In genomic region chr2:175373001-175373727, GRCh38 we compare ENCODE assay signal across 20 cellular contexts.
DNase-seq lines count a peak whose midpoint lies in the region; ATAC-seq, FAIRE-seq and TF ChIP-seq lines count a peak whose summit lies in the region.
"Had no signal": no experiment of that assay in that cellular context is flagged by ENCODE, and none has a peak within 500 bp of the region (broad histone marks: within the 10 kb centered on the region; RNA-seq: fewer than 3 reads in every experiment).

No MANE protein-coding gene starts in this region.

- no peaks in the 10 kb centered on the region for H3K79me2 ChIP-seq in astrocyte (ENCODE audit: insufficient read depth, low read length)

- H3K4me1 ChIP-seq in HUES48 (ENCODE audit: control insufficient read depth, insufficient read depth, low read length) (peaks cover 15% of the 10 kb centered on the region), astrocyte (ENCODE audit: insufficient read depth, low read length) (no peaks in the 10 kb centered on the region), mesenchymal stem cell (ENCODE audit: control insufficient read depth, insufficient read depth, low read depth, low read length) (no peaks in the 10 kb centered on the region), breast epithelium (no peaks in the 10 kb centered on the region), psoas muscle (peaks cover 4% of the 10 kb centered on the region)

- peak; percentile 9 for FAIRE-seq in astrocyte (lab: Jason Lieb, UNC)
- FAIRE-seq: islet of Langerhans, urothelium cell line had no signal

- peak overlapping the region; percentile 5 for H3K27ac ChIP-seq in HUES48 (ENCODE audit: low read depth, low read length)
- H3K27ac ChIP-seq in astrocyte (ENCODE audit: low read depth, low read length) = peak overlapping the region; percentile 5
- H3K27ac ChIP-seq in mesenchymal stem cell (ENCODE audit: low read length, poor library complexity, severe bottlenecking) = no peak overlapping the region
- H3K27ac ChIP-seq in breast epithelium = no peak overlapping the region
- no peak overlapping the region for H3K27ac ChIP-seq in psoas muscle
- H3K27ac ChIP-seq: brain microvascular endothelial cell, KMS-11 had no signal

- intact Hi-C loops in breast epithelium (cut with DNase I; ENCODE audit: low total_unique reads) (no loop called here), psoas muscle (cut with DNase I) (no loop called here)

- H3K4me3 Mint-ChIP-seq in astrocyte (ENCODE audit: unreplicated experiment) (no peak overlapping the region), glutamatergic neuron (ENCODE audit: unreplicated experiment) (no peak overlapping the region)
- H3K4me3 Mint-ChIP-seq: activated B cell treated with CpG ODN at 0.5 μM for 24 hours; CD4-positive, alpha-beta memory T cell had no signal

- H3K9me3 Mint-ChIP-seq in astrocyte (ENCODE audit: unreplicated experiment) = no peaks in the 10 kb centered on the region
- H3K9me3 Mint-ChIP-seq in glutamatergic neuron (ENCODE audit: unreplicated experiment) = peaks cover 2% of the 10 kb centered on the region
- H3K9me3 Mint-ChIP-seq: activated B cell treated with CpG ODN at 0.5 μM for 24 hours; CD4-positive, alpha-beta memory T cell had no signal

- H2AK5ac ChIP-seq in mesenchymal stem cell (ENCODE audit: low read length, severe bottlenecking) = no peak overlapping the region

- H3K27me3 Mint-ChIP-seq in astrocyte (ENCODE audit: low read depth, unreplicated experiment) (peaks cover 2% of the 10 kb centered on the region), glutamatergic neuron (ENCODE audit: unreplicated experiment) (no peaks in the 10 kb centered on the region)

- H3K18ac ChIP-seq in mesenchymal stem cell (ENCODE audit: low read depth in 1 of 2, low read length in 2 of 2) = no peak overlapping the region

- H3K9ac ChIP-seq in HUES48 (ENCODE audit: low read depth, low read length) = no peak overlapping the region
- H3K9ac ChIP-seq in astrocyte (ENCODE audit: low read length) = no peak overlapping the region
- H3K9ac ChIP-seq in mesenchymal stem cell (ENCODE audit: low read length) = peak overlapping the region; percentile 20
- H3K9ac ChIP-seq: KMS-11 had no signal

- H3K4me1 Mint-ChIP-seq in astrocyte (ENCODE audit: low read depth, unreplicated experiment) (peaks cover 4% of the 10 kb centered on the region), glutamatergic neuron (ENCODE audit: low read depth, unreplicated experiment) (peaks cover 18% of the 10 kb centered on the region)
- H3K4me1 Mint-ChIP-seq: activated B cell treated with CpG ODN at 0.5 μM for 24 hours; CD4-positive, alpha-beta memory T cell had no signal

- DNase-seq in AML-193 (lab: John Stamatoyannopoulos, UW) (peak; percentile 56 to 67), astrocyte (ENCODE audit: low read depth) (peak; percentile 62), mesenchymal stem cell (peak; percentile 3), breast epithelium (ENCODE audit: low spot score in 2 of 2) (no peak), glutamatergic neuron (no peak), NCI-H748 (lab: John Stamatoyannopoulos, UW; ENCODE audit: unreplicated experiment) (no peak), psoas muscle (no peak)
- DNase-seq: activated B cell treated with CpG ODN at 0.5 μM for 24 hours; activated T-cell treated with anti-CD3 and anti-CD28 coated beads, Interleukin-2, amount 50 U/mL, for 1 hour; brain microvascular endothelial cell; CD4-positive, alpha-beta memory T cell; erythroblast; NCI-H2227 treated with DMSO at 0.1 percent for 48 hours; RPMI8226; stimulated activated CD4-positive, alpha-beta T cell treated with anti-CD3 and anti-CD28 coated beads, Interleukin-12 subunit alpha, Interleukin-12 subunit beta, amount 100 ng/mL, for 4 hours; stimulated activated CD8-positive, alpha-beta memory T cell treated with anti-CD3 and anti-CD28 coated beads, Interleukin-4, amount 100 ng/mL, for 48 hours had no signal

- no peak overlapping the region for H4K91ac ChIP-seq in mesenchymal stem cell (ENCODE audit: low read length)

- H2BK12ac ChIP-seq in mesenchymal stem cell (ENCODE audit: low read length in 2 of 2) = no peak overlapping the region

- no peak for ATAC-seq in psoas muscle

- H3K27me3 ChIP-seq in HUES48 (ENCODE audit: control insufficient read depth, insufficient read depth, low read length) (no peaks in the 10 kb centered on the region), astrocyte (ENCODE audit: insufficient read depth, low read length) (peaks cover 11% of the 10 kb centered on the region), mesenchymal stem cell (ENCODE audit: control insufficient read depth in 1 of 2, insufficient read depth in 1 of 2, low read length in 2 of 2) (peaks cover 0 to 4% of the 10 kb centered on the region in 2 experiments), breast epithelium (peaks cover 0 to 9% of the 10 kb centered on the region in 2 donors), psoas muscle (ENCODE audit: insufficient read depth in 3 of 3, low read length in 2 of 3) (peaks cover 0 to 6% (median 3%) of the 10 kb centered on the region in 3 donors)
- H3K27me3 ChIP-seq: brain microvascular endothelial cell had no signal

- H3K4me3 ChIP-seq in HUES48 (ENCODE audit: low read depth, low read length) (no peak overlapping the region), astrocyte (ENCODE audit: insufficient read depth, low read depth, low read length) (no peak overlapping the region), mesenchymal stem cell (ENCODE audit: insufficient read depth in 1 of 2, low read depth in 1 of 2, low read length in 2 of 2) (no peak overlapping the region), breast epithelium (no peak overlapping the region), psoas muscle (no peak overlapping the region)

- H3K27ac Mint-ChIP-seq in astrocyte (ENCODE audit: unreplicated experiment) (peak overlapping the region; percentile 59), glutamatergic neuron (ENCODE audit: unreplicated experiment) (no peak overlapping the region)
- H3K27ac Mint-ChIP-seq: activated B cell treated with CpG ODN at 0.5 μM for 24 hours; CD4-positive, alpha-beta memory T cell had no signal

- no peak overlapping the region for H3K4ac ChIP-seq in mesenchymal stem cell (ENCODE audit: low read depth in 1 of 2, low read length in 2 of 2)

- H2BK120ac ChIP-seq in mesenchymal stem cell (ENCODE audit: low read depth, low read length) = no peak overlapping the region

- TF ChIP-seq POLR2A in breast epithelium (IDR thresholded peaks at IDR 0.05) = no peak

- 61% methylated on average over 6 of the region's 8 CpGs for WGBS in mesenchymal stem cell
- WGBS in psoas muscle, 3 donors = 54 to 62% (median 56%) methylated on average over 8 of the region's 8 CpGs

- H3K9me3 ChIP-seq in HUES48 (ENCODE audit: control insufficient read depth, insufficient read depth, low read length) (no peaks in the 10 kb centered on the region), astrocyte (ENCODE audit: insufficient read depth, low read depth, low read length) (no peaks in the 10 kb centered on the region), mesenchymal stem cell (ENCODE audit: control insufficient read depth, low read length) (no peaks in the 10 kb centered on the region), breast epithelium (no peaks in the 10 kb centered on the region), psoas muscle (no peaks in the 10 kb centered on the region)

- H4K8ac ChIP-seq in mesenchymal stem cell (ENCODE audit: low read length) = no peak overlapping the region

- H2BK5ac ChIP-seq in mesenchymal stem cell (ENCODE audit: low read depth, low read length, poor library complexity, severe bottlenecking) = no peak overlapping the region

- peak overlapping the region; percentile 49 for H3K4me2 ChIP-seq in astrocyte (ENCODE audit: low read length)
- H3K4me2 ChIP-seq in mesenchymal stem cell (ENCODE audit: low read length, poor library complexity, severe bottlenecking) = no peak overlapping the region
- H3K4me2 ChIP-seq: KMS-11 had no signal

- no peak overlapping the region for H3K14ac ChIP-seq in mesenchymal stem cell (ENCODE audit: low read length in 2 of 2)

- no peaks in the 10 kb centered on the region for H4K20me1 ChIP-seq in astrocyte (ENCODE audit: insufficient read depth, low read length)

- H2BK15ac ChIP-seq in mesenchymal stem cell (ENCODE audit: low read depth, poor library complexity, severe bottlenecking) = no peak overlapping the region

- no peaks in the 10 kb centered on the region for H3K79me1 ChIP-seq in mesenchymal stem cell (replicated peaks; ENCODE audit: low read length, poor library complexity, severe bottlenecking)

- no peak overlapping the region for H3K23ac ChIP-seq in mesenchymal stem cell (ENCODE audit: low read length in 2 of 2)

- H3K36me3 Mint-ChIP-seq in astrocyte (ENCODE audit: low read depth, unreplicated experiment) (no peaks in the 10 kb centered on the region), glutamatergic neuron (ENCODE audit: unreplicated experiment) (no peaks in the 10 kb centered on the region)
- H3K36me3 Mint-ChIP-seq: CD4-positive, alpha-beta memory T cell had no signal

- no peak overlapping the region for H2AFZ ChIP-seq in astrocyte (ENCODE audit: low read depth, low read length)
- H2AFZ ChIP-seq in mesenchymal stem cell (ENCODE audit: low read depth, low read length) = no peak overlapping the region

- H3K36me3 ChIP-seq in HUES48 (ENCODE audit: control insufficient read depth, insufficient read depth, low read length) = no peaks in the 10 kb centered on the region
- H3K36me3 ChIP-seq in astrocyte (ENCODE audit: insufficient read depth, low read length) = no peaks in the 10 kb centered on the region
- no peaks in the 10 kb centered on the region for H3K36me3 ChIP-seq in mesenchymal stem cell (ENCODE audit: control insufficient read depth in 1 of 2, insufficient read depth in 2 of 2, low read depth in 1 of 2, low read length in 2 of 2)
- no peaks in the 10 kb centered on the region for H3K36me3 ChIP-seq in breast epithelium
- no peaks in the 10 kb centered on the region for H3K36me3 ChIP-seq in psoas muscle (ENCODE audit: insufficient read depth in 1 of 2, low read depth in 1 of 2)
- H3K36me3 ChIP-seq: brain microvascular endothelial cell had no signal

- TF ChIP-seq CTCF in astrocyte (IDR thresholded peaks at IDR 0.05; ENCODE audit: insufficient read depth, low read depth, low read length) (no peak), breast epithelium (IDR thresholded peaks at IDR 0.05) (no peak), glutamatergic neuron (IDR thresholded peaks at IDR 0.05; ENCODE audit: partially characterized antibody, unreplicated experiment) (no peak), psoas muscle (IDR thresholded peaks at IDR 0.05) (no peak)

Comparison
In these comparisons a context has a peak if more than half of its experiments do, and no peak if none do; other contexts are left out.
1. DNase-seq: peak in AML-193 (2 of 2), astrocyte (single experiment) and mesenchymal stem cell (single experiment); none in breast epithelium (0 of 2), glutamatergic neuron (single experiment), NCI-H748 (single experiment) and psoas muscle (0 of 2).
2. H3K27ac ChIP-seq: peak in HUES48 (single experiment) and astrocyte (single experiment); none in mesenchymal stem cell (single experiment), breast epithelium (0 of 2) and psoas muscle (single experiment).